In the genomic region with DNA sequence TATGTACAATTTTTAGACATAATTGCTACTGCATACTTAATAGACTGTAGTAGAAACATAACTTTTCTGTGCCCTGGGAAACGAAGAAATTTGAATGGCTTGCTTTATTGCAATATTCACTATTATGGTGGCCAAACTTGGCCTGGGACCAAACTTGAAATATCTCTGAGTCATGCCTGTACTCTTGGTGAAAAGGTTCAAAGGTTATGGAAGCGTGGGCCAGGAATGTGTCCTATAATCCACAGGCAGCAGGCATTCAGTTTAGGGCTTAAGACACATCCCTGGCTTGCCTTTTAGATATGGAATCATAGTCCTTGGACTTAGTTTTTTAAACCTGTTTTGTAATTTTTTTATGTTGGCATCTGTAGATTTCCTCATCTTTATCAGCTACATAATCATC, we compare ENCODE assay signal across 1 cellular context.
A peak's percentile ranks its signal among the peaks of the same experiment; 100 is the strongest.
TF ChIP-seq lines count a peak whose summit lies in the region.

No MANE protein-coding gene starts in this region.

TF ChIP-seq in HepG2, 621 proteins besides CTCF, POLR2A, EP300 and RAD21 (continued from another document and continues in another):
- TF ChIP-seq, protein P1, sequence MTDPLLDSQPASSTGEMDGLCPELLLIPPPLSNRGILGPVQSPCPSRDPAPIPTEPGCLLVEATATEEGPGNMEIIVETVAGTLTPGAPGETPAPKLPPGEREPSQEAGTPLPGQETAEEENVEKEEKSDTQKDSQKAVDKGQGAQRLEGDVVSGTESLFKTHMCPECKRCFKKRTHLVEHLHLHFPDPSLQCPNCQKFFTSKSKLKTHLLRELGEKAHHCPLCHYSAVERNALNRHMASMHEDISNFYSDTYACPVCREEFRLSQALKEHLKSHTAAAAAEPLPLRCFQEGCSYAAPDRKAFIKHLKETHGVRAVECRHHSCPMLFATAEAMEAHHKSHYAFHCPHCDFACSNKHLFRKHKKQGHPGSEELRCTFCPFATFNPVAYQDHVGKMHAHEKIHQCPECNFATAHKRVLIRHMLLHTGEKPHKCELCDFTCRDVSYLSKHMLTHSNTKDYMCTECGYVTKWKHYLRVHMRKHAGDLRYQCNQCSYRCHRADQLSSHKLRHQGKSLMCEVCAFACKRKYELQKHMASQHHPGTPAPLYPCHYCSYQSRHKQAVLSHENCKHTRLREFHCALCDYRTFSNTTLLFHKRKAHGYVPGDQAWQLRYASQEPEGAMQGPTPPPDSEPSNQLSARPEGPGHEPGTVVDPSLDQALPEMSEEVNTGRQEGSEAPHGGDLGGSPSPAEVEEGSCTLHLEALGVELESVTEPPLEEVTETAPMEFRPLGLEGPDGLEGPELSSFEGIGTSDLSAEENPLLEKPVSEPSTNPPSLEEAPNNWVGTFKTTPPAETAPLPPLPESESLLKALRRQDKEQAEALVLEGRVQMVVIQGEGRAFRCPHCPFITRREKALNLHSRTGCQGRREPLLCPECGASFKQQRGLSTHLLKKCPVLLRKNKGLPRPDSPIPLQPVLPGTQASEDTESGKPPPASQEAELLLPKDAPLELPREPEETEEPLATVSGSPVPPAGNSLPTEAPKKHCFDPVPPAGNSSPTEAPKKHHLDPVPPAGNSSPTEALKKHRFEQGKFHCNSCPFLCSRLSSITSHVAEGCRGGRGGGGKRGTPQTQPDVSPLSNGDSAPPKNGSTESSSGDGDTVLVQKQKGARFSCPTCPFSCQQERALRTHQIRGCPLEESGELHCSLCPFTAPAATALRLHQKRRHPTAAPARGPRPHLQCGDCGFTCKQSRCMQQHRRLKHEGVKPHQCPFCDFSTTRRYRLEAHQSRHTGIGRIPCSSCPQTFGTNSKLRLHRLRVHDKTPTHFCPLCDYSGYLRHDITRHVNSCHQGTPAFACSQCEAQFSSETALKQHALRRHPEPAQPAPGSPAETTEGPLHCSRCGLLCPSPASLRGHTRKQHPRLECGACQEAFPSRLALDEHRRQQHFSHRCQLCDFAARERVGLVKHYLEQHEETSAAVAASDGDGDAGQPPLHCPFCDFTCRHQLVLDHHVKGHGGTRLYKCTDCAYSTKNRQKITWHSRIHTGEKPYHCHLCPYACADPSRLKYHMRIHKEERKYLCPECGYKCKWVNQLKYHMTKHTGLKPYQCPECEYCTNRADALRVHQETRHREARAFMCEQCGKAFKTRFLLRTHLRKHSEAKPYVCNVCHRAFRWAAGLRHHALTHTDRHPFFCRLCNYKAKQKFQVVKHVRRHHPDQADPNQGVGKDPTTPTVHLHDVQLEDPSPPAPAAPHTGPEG (CRISPR knock-in tag; IDR thresholded peaks at IDR 0.05): no peak
- TF ChIP-seq, protein P2, sequence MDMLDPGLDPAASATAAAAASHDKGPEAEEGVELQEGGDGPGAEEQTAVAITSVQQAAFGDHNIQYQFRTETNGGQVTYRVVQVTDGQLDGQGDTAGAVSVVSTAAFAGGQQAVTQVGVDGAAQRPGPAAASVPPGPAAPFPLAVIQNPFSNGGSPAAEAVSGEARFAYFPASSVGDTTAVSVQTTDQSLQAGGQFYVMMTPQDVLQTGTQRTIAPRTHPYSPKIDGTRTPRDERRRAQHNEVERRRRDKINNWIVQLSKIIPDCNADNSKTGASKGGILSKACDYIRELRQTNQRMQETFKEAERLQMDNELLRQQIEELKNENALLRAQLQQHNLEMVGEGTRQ (IDR thresholded peaks at IDR 0.05; ENCODE audit: low read depth, low read length): no peak
- TF ChIP-seq, protein P2 (CRISPR knock-in tag; IDR thresholded peaks at IDR 0.05; ENCODE audit: borderline replicate concordance): no peak
- TF ChIP-seq FOSL2 (CRISPR knock-in tag; IDR thresholded peaks at IDR 0.05) (peak; percentile 96), FOXC1 (CRISPR knock-in tag; IDR thresholded peaks at IDR 0.05; ENCODE audit: borderline replicate concordance) (no peak), ZNF567 (CRISPR knock-in tag; IDR thresholded peaks at IDR 0.05; ENCODE audit: borderline replicate concordance) (no peak), STAG1 (CRISPR knock-in tag; IDR thresholded peaks at IDR 0.05) (no peak; the same call in 1 of the 2 replicates), KDM2A (CRISPR knock-in tag; IDR thresholded peaks at IDR 0.05; ENCODE audit: borderline replicate concordance, low read depth) (no peak), RNF2 (conservative IDR thresholded peaks at IDR 0.05; ENCODE audit: low read depth) (no peak), ZNF660 (CRISPR knock-in tag; IDR thresholded peaks at IDR 0.05; ENCODE audit: borderline replicate concordance, low read depth) (no peak), ESRRA (CRISPR knock-in tag; IDR thresholded peaks at IDR 0.05; ENCODE audit: low read depth) (no peak), ZNF670 (CRISPR knock-in tag; IDR thresholded peaks at IDR 0.05; ENCODE audit: borderline replicate concordance) (no peak), MAFF (IDR thresholded peaks at IDR 0.05; ENCODE audit: low read depth, low read length) (peak; percentile 42; the same call in 1 of the 2 replicates), ZFX (CRISPR knock-in tag; IDR thresholded peaks at IDR 0.05; ENCODE audit: low read depth) (no peak), ZNF607 (CRISPR knock-in tag; IDR thresholded peaks at IDR 0.05; ENCODE audit: borderline replicate concordance) (no peak), ZNF3 (CRISPR knock-in tag; IDR thresholded peaks at IDR 0.05) (no peak), KLF6 (CRISPR knock-in tag; IDR thresholded peaks at IDR 0.05) (no peak), MAF1 (CRISPR knock-in tag; IDR thresholded peaks at IDR 0.05; ENCODE audit: borderline replicate concordance) (no peak), ZSCAN20 (CRISPR knock-in tag; IDR thresholded peaks at IDR 0.05; ENCODE audit: borderline replicate concordance) (no peak), SOX6 (IDR thresholded peaks at IDR 0.05) (no peak), SOX6 (CRISPR knock-in tag; IDR thresholded peaks at IDR 0.05) (peak; percentile 15; the same call in 1 of the 2 replicates), CHD4 (IDR thresholded peaks at IDR 0.05; ENCODE audit: borderline replicate concordance, low read length) (no peak), ZNF644 (CRISPR knock-in tag; IDR thresholded peaks at IDR 0.05; ENCODE audit: low read depth) (peak; percentile 99), PHF21A (CRISPR knock-in tag; IDR thresholded peaks at IDR 0.05) (peak; percentile 37; the same call in 1 of the 2 replicates), ASH2L (IDR thresholded peaks at IDR 0.05; ENCODE audit: insufficient read length, low read depth, low read length) (no peak)
- TF ChIP-seq, protein P3, sequence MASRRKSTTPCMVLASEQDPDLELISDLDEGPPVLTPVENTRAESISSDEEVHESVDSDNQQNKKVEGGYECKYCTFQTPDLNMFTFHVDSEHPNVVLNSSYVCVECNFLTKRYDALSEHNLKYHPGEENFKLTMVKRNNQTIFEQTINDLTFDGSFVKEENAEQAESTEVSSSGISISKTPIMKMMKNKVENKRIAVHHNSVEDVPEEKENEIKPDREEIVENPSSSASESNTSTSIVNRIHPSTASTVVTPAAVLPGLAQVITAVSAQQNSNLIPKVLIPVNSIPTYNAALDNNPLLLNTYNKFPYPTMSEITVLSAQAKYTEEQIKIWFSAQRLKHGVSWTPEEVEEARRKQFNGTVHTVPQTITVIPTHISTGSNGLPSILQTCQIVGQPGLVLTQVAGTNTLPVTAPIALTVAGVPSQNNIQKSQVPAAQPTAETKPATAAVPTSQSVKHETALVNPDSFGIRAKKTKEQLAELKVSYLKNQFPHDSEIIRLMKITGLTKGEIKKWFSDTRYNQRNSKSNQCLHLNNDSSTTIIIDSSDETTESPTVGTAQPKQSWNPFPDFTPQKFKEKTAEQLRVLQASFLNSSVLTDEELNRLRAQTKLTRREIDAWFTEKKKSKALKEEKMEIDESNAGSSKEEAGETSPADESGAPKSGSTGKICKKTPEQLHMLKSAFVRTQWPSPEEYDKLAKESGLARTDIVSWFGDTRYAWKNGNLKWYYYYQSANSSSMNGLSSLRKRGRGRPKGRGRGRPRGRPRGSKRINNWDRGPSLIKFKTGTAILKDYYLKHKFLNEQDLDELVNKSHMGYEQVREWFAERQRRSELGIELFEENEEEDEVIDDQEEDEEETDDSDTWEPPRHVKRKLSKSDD (CRISPR knock-in tag; IDR thresholded peaks at IDR 0.05; ENCODE audit: low read depth): no peak
- TF ChIP-seq, protein P4, sequence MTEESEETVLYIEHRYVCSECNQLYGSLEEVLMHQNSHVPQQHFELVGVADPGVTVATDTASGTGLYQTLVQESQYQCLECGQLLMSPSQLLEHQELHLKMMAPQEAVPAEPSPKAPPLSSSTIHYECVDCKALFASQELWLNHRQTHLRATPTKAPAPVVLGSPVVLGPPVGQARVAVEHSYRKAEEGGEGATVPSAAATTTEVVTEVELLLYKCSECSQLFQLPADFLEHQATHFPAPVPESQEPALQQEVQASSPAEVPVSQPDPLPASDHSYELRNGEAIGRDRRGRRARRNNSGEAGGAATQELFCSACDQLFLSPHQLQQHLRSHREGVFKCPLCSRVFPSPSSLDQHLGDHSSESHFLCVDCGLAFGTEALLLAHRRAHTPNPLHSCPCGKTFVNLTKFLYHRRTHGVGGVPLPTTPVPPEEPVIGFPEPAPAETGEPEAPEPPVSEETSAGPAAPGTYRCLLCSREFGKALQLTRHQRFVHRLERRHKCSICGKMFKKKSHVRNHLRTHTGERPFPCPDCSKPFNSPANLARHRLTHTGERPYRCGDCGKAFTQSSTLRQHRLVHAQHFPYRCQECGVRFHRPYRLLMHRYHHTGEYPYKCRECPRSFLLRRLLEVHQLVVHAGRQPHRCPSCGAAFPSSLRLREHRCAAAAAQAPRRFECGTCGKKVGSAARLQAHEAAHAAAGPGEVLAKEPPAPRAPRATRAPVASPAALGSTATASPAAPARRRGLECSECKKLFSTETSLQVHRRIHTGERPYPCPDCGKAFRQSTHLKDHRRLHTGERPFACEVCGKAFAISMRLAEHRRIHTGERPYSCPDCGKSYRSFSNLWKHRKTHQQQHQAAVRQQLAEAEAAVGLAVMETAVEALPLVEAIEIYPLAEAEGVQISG (CRISPR knock-in tag; IDR thresholded peaks at IDR 0.05): no peak
- TF ChIP-seq, protein P5, sequence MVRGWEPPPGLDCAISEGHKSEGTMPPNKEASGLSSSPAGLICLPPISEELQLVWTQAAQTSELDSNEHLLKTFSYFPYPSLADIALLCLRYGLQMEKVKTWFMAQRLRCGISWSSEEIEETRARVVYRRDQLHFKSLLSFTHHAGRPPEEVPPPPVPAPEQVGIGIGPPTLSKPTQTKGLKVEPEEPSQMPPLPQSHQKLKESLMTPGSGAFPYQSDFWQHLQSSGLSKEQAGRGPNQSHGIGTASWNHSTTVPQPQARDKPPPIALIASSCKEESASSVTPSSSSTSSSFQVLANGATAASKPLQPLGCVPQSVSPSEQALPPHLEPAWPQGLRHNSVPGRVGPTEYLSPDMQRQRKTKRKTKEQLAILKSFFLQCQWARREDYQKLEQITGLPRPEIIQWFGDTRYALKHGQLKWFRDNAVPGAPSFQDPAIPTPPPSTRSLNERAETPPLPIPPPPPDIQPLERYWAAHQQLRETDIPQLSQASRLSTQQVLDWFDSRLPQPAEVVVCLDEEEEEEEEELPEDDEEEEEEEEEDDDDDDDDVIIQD (CRISPR knock-in tag; IDR thresholded peaks at IDR 0.05; ENCODE audit: low read depth): peak; percentile 95
- TF ChIP-seq, protein P6, sequence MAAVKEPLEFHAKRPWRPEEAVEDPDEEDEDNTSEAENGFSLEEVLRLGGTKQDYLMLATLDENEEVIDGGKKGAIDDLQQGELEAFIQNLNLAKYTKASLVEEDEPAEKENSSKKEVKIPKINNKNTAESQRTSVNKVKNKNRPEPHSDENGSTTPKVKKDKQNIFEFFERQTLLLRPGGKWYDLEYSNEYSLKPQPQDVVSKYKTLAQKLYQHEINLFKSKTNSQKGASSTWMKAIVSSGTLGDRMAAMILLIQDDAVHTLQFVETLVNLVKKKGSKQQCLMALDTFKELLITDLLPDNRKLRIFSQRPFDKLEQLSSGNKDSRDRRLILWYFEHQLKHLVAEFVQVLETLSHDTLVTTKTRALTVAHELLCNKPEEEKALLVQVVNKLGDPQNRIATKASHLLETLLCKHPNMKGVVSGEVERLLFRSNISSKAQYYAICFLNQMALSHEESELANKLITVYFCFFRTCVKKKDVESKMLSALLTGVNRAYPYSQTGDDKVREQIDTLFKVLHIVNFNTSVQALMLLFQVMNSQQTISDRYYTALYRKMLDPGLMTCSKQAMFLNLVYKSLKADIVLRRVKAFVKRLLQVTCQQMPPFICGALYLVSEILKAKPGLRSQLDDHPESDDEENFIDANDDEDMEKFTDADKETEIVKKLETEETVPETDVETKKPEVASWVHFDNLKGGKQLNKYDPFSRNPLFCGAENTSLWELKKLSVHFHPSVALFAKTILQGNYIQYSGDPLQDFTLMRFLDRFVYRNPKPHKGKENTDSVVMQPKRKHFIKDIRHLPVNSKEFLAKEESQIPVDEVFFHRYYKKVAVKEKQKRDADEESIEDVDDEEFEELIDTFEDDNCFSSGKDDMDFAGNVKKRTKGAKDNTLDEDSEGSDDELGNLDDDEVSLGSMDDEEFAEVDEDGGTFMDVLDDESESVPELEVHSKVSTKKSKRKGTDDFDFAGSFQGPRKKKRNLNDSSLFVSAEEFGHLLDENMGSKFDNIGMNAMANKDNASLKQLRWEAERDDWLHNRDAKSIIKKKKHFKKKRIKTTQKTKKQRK (IDR thresholded peaks at IDR 0.05; ENCODE audit: low read length): no peak
- TF ChIP-seq, protein P7, sequence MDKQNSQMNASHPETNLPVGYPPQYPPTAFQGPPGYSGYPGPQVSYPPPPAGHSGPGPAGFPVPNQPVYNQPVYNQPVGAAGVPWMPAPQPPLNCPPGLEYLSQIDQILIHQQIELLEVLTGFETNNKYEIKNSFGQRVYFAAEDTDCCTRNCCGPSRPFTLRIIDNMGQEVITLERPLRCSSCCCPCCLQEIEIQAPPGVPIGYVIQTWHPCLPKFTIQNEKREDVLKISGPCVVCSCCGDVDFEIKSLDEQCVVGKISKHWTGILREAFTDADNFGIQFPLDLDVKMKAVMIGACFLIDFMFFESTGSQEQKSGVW (CRISPR knock-in tag; IDR thresholded peaks at IDR 0.05; ENCODE audit: borderline replicate concordance): no peak
- TF ChIP-seq, protein P8, sequence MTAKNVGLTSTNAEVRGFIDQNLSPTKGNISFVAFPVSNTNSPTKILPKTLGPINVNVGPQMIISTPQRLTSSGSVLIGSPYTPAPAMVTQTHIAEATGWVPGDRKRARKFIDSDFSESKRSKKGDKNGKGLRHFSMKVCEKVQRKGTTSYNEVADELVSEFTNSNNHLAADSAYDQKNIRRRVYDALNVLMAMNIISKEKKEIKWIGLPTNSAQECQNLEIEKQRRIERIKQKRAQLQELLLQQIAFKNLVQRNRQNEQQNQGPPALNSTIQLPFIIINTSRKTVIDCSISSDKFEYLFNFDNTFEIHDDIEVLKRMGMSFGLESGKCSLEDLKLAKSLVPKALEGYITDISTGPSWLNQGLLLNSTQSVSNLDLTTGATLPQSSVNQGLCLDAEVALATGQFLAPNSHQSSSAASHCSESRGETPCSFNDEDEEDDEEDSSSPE (CRISPR knock-in tag; IDR thresholded peaks at IDR 0.05): no peak
- TF ChIP-seq, protein P9, sequence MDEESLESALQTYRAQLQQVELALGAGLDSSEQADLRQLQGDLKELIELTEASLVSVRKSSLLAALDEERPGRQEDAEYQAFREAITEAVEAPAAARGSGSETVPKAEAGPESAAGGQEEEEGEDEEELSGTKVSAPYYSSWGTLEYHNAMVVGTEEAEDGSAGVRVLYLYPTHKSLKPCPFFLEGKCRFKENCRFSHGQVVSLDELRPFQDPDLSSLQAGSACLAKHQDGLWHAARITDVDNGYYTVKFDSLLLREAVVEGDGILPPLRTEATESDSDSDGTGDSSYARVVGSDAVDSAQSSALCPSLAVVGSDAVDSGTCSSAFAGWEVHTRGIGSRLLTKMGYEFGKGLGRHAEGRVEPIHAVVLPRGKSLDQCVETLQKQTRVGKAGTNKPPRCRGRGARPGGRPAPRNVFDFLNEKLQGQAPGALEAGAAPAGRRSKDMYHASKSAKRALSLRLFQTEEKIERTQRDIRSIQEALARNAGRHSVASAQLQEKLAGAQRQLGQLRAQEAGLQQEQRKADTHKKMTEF (CRISPR knock-in tag; IDR thresholded peaks at IDR 0.05): 0 out of 2 replicates have a peak, but pooled peaks have one; percentile 35
